15 cellular contexts compared by ENCODE assay signal in genomic region chr15:29675791-29676301, GRCh38.
DNase-seq lines count a peak whose midpoint lies in the region; ATAC-seq, FAIRE-seq and TF ChIP-seq lines count a peak whose summit lies in the region.
"Had no signal": no experiment of that assay in that cellular context is flagged by ENCODE, and none has a peak within 500 bp of the region (broad histone marks: within the 10 kb centered on the region; RNA-seq: fewer than 3 reads in every experiment).

No MANE protein-coding gene starts in this region.

- H3K9me3 ChIP-seq in BLaER1 treated with 17β-estradiol and CSF1 and Interleukin-3, amounts not matched to agents 10 nM and 100 nM (replicated peaks in 1 of 11) = no peaks in the 10 kb centered on the region
- H3K9me3 ChIP-seq: heart left ventricle, SJCRH30 had no signal

- H3K4me3 ChIP-seq in BLaER1 treated with 17β-estradiol and CSF1 and Interleukin-3, amounts not matched to agents 10 nM and 100 nM = peak overlapping the region in 4 of 10 experiments; percentile 13 to 50 (median 38); a peak in 4 of 20 replicates

- TF ChIP-seq CTCF in glutamatergic neuron (IDR thresholded peaks at IDR 0.05; ENCODE audit: partially characterized antibody, unreplicated experiment) = no peak
- TF ChIP-seq CTCF in neural crest cell (conservative IDR thresholded peaks at IDR 0.05) = no peak

- H3K27me3 Mint-ChIP-seq in glutamatergic neuron (ENCODE audit: unreplicated experiment) = peaks cover 13% of the 10 kb centered on the region
- H3K27me3 Mint-ChIP-seq in neural crest cell (ENCODE audit: low read depth) = peaks cover 28% of the 10 kb centered on the region

- H4K20me1 ChIP-seq in BLaER1 treated with 17β-estradiol and CSF1 and Interleukin-3, amounts not matched to agents 10 nM and 100 nM = peaks cover 0 to 27% (median 6%) of the 10 kb centered on the region in 11 experiments; a peak in 8 of 22 replicates

- H3K36me3 Mint-ChIP-seq in glutamatergic neuron (ENCODE audit: unreplicated experiment) (peaks cover 10% of the 10 kb centered on the region), neural crest cell (ENCODE audit: low read depth) (no peaks in the 10 kb centered on the region)

- H3K27me3 ChIP-seq in BLaER1 treated with 17β-estradiol and CSF1 and Interleukin-3, amounts not matched to agents 10 nM and 100 nM = peaks cover 23 to 50% (median 39%) of the 10 kb centered on the region in 11 experiments
- H3K27me3 ChIP-seq: SJCRH30 had no signal

- ATAC-seq in GM19328 (IDR thresholded peaks at IDR 0.05; ENCODE audit: unreplicated experiment) (no peak), HG03457 (IDR thresholded peaks at IDR 0.05; ENCODE audit: unreplicated experiment) (no peak), HG02571 (IDR thresholded peaks at IDR 0.05; ENCODE audit: unreplicated experiment) (no peak)

- peaks cover 23% of the 10 kb centered on the region for H3K4me1 Mint-ChIP-seq in glutamatergic neuron (ENCODE audit: low read depth, unreplicated experiment)
- peaks cover 19% of the 10 kb centered on the region for H3K4me1 Mint-ChIP-seq in neural crest cell

- peaks cover 29 to 60% (median 47%) of the 10 kb centered on the region in 10 experiments for H3K4me1 ChIP-seq in BLaER1 treated with 17β-estradiol and CSF1 and Interleukin-3, amounts not matched to agents 10 nM and 100 nM
- H3K4me1 ChIP-seq: SJCRH30 had no signal

- H3K36me3 ChIP-seq in BLaER1 treated with 17β-estradiol and CSF1 and Interleukin-3, amounts not matched to agents 10 nM and 100 nM = no peaks in the 10 kb centered on the region
- H3K36me3 ChIP-seq: heart left ventricle, SJCRH30, WERI-Rb-1 had no signal

- H3K27ac Mint-ChIP-seq in glutamatergic neuron (ENCODE audit: unreplicated experiment) (peak overlapping the region; percentile 96), neural crest cell (ENCODE audit: unreplicated experiment) (no peak overlapping the region)
- H3K27ac Mint-ChIP-seq: stimulated activated naive CD8-positive, alpha-beta T cell treated with anti-CD3 and anti-CD28 coated beads, Interleukin-15, Interleukin-2, amounts not matched to agents 100 ng/mL and 50 ng/mL, for 24 hours had no signal

- H3K4me3 Mint-ChIP-seq in glutamatergic neuron (ENCODE audit: unreplicated experiment) (peak overlapping the region; percentile 87), neural crest cell (peak overlapping the region; percentile 69)
- H3K4me3 Mint-ChIP-seq: stimulated activated naive CD8-positive, alpha-beta T cell treated with anti-CD3 and anti-CD28 coated beads, Interleukin-15, Interleukin-2, amounts not matched to agents 100 ng/mL and 50 ng/mL, for 24 hours had no signal

- DNase-seq in RCC 7860 (ENCODE audit: low spot score) (peak; percentile 73), glutamatergic neuron (no peak), neural crest cell (ENCODE audit: low read depth, low spot score) (no peak), occipital lobe (lab: John Stamatoyannopoulos, UW) (no peak)
- DNase-seq: activated effector memory CD4-positive, alpha-beta T cell treated with anti-CD3 and anti-CD28 coated beads, Interleukin-2, amount 50 U/mL, for 16 hours; heart left ventricle; NCI-H526; SJCRH30; WERI-Rb-1 had no signal

- H3K9ac ChIP-seq in BLaER1 treated with 17β-estradiol and CSF1 and Interleukin-3, amounts not matched to agents 10 nM and 100 nM = 0 out of 22 replicates have a peak overlapping the region, but pooled peaks of 1 of the 11 experiments have one; percentile 20

- peak overlapping the region; percentile 38 to 92 (median 85); a peak in 21 of 22 replicates for H3K4me2 ChIP-seq in BLaER1 treated with 17β-estradiol and CSF1 and Interleukin-3, amounts not matched to agents 10 nM and 100 nM

- H3K9me3 Mint-ChIP-seq in glutamatergic neuron (ENCODE audit: unreplicated experiment) = peaks cover 17% of the 10 kb centered on the region
- H3K9me3 Mint-ChIP-seq in neural crest cell = no peaks in the 10 kb centered on the region
- H3K9me3 Mint-ChIP-seq: stimulated activated naive CD8-positive, alpha-beta T cell treated with anti-CD3 and anti-CD28 coated beads, Interleukin-15, Interleukin-2, amounts not matched to agents 100 ng/mL and 50 ng/mL, for 24 hours had no signal

- H3K27ac ChIP-seq in BLaER1 treated with 17β-estradiol and CSF1 and Interleukin-3, amounts not matched to agents 10 nM and 100 nM = no peak overlapping the region
- H3K27ac ChIP-seq: heart left ventricle, SJCRH30, WERI-Rb-1 had no signal

- peak; percentile 84 for FAIRE-seq in RCC 7860 (lab: Jason Lieb, UNC)
- FAIRE-seq: GM19239 had no signal
